ENCODE assay signal across 8 cellular contexts in the genomic region with DNA sequence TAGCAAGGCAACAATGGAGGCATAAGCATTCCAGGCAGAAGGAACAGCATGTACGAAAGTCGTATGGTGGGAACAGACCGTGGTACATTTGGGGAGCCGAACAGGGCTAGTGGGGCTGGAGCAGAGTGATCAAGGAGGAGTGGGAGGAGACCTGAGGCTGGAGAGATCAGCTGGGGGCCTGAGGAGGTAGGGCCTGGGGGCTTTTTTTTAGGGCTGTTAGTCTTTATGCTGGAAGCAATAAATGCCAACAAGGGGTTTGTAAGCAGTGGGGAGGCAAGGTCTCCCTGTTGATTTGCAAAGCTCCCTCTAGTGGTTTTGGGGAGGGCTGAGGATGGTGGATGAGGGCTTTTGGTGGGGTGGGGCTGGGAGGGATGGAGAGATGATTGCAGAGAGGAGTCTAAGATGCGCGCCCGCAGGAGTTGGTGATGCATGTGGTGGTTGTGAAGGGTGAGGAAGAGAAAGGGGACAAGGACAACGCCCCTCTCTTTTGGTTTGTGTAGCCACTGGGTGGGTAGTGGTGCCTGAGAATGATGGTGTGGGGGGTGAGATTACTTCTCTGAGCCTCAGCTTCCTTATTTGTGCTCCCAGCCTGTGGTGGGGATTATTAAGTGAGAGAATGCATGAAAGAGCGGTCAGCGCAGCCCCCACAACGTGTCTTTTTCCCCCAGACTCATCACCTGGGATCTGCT.
DNase-seq lines count a peak whose midpoint lies in the region; ATAC-seq and TF ChIP-seq lines count a peak whose summit lies in the region.

No MANE protein-coding gene starts in this region.

- H3K36me3 ChIP-seq in OCI-LY3 (replicated peaks; ENCODE audit: low read depth, low read length) = no peaks in the 10 kb centered on the region
- no peaks in the 10 kb centered on the region for H3K36me3 ChIP-seq in ascending aorta

- H3K27ac Mint-ChIP-seq in naive B cell = peak overlapping the region in 1 of 6 donors; percentile 71

- no peaks in the 10 kb centered on the region for H4K20me1 ChIP-seq in OCI-LY3 (ENCODE audit: insufficient read depth, low read length)

- TF ChIP-seq CTCF in OCI-LY3 (IDR thresholded peaks at IDR 0.05; ENCODE audit: low read depth, low read length) (peak; percentile 74), ascending aorta (IDR thresholded peaks at IDR 0.05) (peak in 1 of 3 experiments; percentile 36)

- H3K27me3 Mint-ChIP-seq in naive B cell = peaks cover 0 to 6% (median 0%) of the 10 kb centered on the region in 3 donors

- no peaks in the 10 kb centered on the region for H3K4me1 Mint-ChIP-seq in naive B cell

- H3K27ac ChIP-seq in OCI-LY3 (ENCODE audit: low read length) = peak overlapping the region; percentile 19; the same call in 1 of the 2 replicates
- no peak overlapping the region for H3K27ac ChIP-seq in ascending aorta

- H3K9me3 Mint-ChIP-seq in naive B cell = no peaks in the 10 kb centered on the region

- H3K27me3 ChIP-seq in OCI-LY3 (ENCODE audit: low read depth, low read length) = no peaks in the 10 kb centered on the region
- H3K27me3 ChIP-seq in ascending aorta = no peaks in the 10 kb centered on the region

- peaks cover 48% of the 10 kb centered on the region for H3K4me1 ChIP-seq in OCI-LY3 (ENCODE audit: low read length)
- no peaks in the 10 kb centered on the region for H3K4me1 ChIP-seq in ascending aorta

- intact Hi-C loops in ascending aorta (cut with DNase I) = loop anchor here (5.0 kb wide), 1 partner anchor 242 kb away; no protein-coding TSS in a partner anchor

- H3K4me3 ChIP-seq in OCI-LY3 (ENCODE audit: low read length) (peak overlapping the region; percentile 27; the same call in 1 of the 2 replicates), ascending aorta (no peak overlapping the region)

- H3K9me3 ChIP-seq in OCI-LY3 (ENCODE audit: insufficient read depth, low read length) (no peaks in the 10 kb centered on the region), ascending aorta (no peaks in the 10 kb centered on the region)

- DNase-seq in stimulated activated CD4-positive, alpha-beta T cell treated with anti-CD3 and anti-CD28 coated beads, Interleukin-12 subunit alpha, Interleukin-12 subunit beta, amount 100 ng/mL, for 4 hours = peak; percentile 18
- no peak for DNase-seq in stimulated activated CD4-positive, alpha-beta T cell treated with anti-CD3 and anti-CD28 coated beads, Interleukin-2, amount 100 ng/mL, for 48 hours
- DNase-seq in activated naive CD4-positive, alpha-beta T cell treated with anti-CD3 and anti-CD28 coated beads, Interleukin-2, amount 50 U/mL, for 16 hours = peak; percentile 35
- DNase-seq in naive B cell (no peak), ascending aorta (ENCODE audit: low spot score in 2 of 2) (no peak), NCI-H510A (lab: John Stamatoyannopoulos, UW) (no peak)

- H3K79me2 ChIP-seq in OCI-LY3 (ENCODE audit: low read length) = no peaks in the 10 kb centered on the region

- peak overlapping the region; percentile 59 for H3K4me2 ChIP-seq in OCI-LY3 (ENCODE audit: low read length)

- H2AFZ ChIP-seq in OCI-LY3 (ENCODE audit: low read depth, low read length) = peak overlapping the region; percentile 73

- no peaks in the 10 kb centered on the region for H3K36me3 Mint-ChIP-seq in naive B cell

- ATAC-seq in naive B cell (ENCODE audit: low read depth in 2 of 2) (peak; percentile 41 to 47), HG02763 (IDR thresholded peaks at IDR 0.05; ENCODE audit: unreplicated experiment) (no peak)

- H3K9ac ChIP-seq in OCI-LY3 (ENCODE audit: low read length) = peak overlapping the region; percentile 44

- peak overlapping the region in 1 of 8 donors; percentile 33 for H3K4me3 Mint-ChIP-seq in naive B cell

Comparison
In these comparisons a context has a peak if more than half of its experiments do, and no peak if none do; other contexts are left out.
1. DNase-seq: peak in stimulated activated CD4-positive, alpha-beta T cell treated with anti-CD3 and anti-CD28 coated beads, Interleukin-12 subunit alpha, Interleukin-12 subunit beta, amount 100 ng/mL, for 4 hours (single experiment) and activated naive CD4-positive, alpha-beta T cell treated with anti-CD3 and anti-CD28 coated beads, Interleukin-2, amount 50 U/mL, for 16 hours (single experiment); none in stimulated activated CD4-positive, alpha-beta T cell treated with anti-CD3 and anti-CD28 coated beads, Interleukin-2, amount 100 ng/mL, for 48 hours (0 of 2), naive B cell (single experiment), ascending aorta (0 of 2) and NCI-H510A (single experiment).